Comparison of ENCODE assay signal across 8 cellular contexts in genomic region chr1:218345673-218346390, GRCh38. TPM values are rescaled to one million over a fixed set of nuclear protein-coding genes. Genes with fewer than 3 reads are reported as not detected.
A peak's percentile ranks its signal among the peaks of the same experiment; 100 is the strongest.
DNase-seq lines count a peak whose midpoint lies in the region; ATAC-seq and TF ChIP-seq lines count a peak whose summit lies in the region.

No MANE protein-coding gene starts in this region.

- no peak for TF ChIP-seq CTCF in CD4-positive, alpha-beta T cell (IDR thresholded peaks at IDR 0.05)
- no peak for TF ChIP-seq CTCF in glutamatergic neuron (IDR thresholded peaks at IDR 0.05; ENCODE audit: partially characterized antibody, unreplicated experiment)

- H3K36me3 Mint-ChIP-seq in CD4-positive, alpha-beta T cell (ENCODE audit: low read depth), result peaks cover 3% of the 10 kb centered on the region
- H3K36me3 Mint-ChIP-seq in activated T-helper 1 cell treated with anti-CD3 and anti-CD28 coated beads, Interleukin-12 subunit alpha, Interleukin-12 subunit beta, Interleukin-2, Interleukin-4 antibody, amounts not matched to agents 30 ng/mL and 10 ng/mL and 1 ng/mL, durations not matched to agents 14 hours and 24 hours and 36 hours (ENCODE audit: low read depth), result peaks cover 2% of the 10 kb centered on the region
- H3K36me3 Mint-ChIP-seq in glutamatergic neuron (ENCODE audit: unreplicated experiment), result no peaks in the 10 kb centered on the region

- H3K9me3 Mint-ChIP-seq in CD4-positive, alpha-beta T cell, result no peaks in the 10 kb centered on the region
- H3K9me3 Mint-ChIP-seq in activated T-helper 1 cell treated with anti-CD3 and anti-CD28 coated beads, Interleukin-12 subunit alpha, Interleukin-12 subunit beta, Interleukin-2, Interleukin-4 antibody, amounts not matched to agents 30 ng/mL and 10 ng/mL and 1 ng/mL, durations not matched to agents 14 hours and 24 hours and 36 hours, result no peaks in the 10 kb centered on the region
- peaks cover 7% of the 10 kb centered on the region for H3K9me3 Mint-ChIP-seq in glutamatergic neuron (ENCODE audit: unreplicated experiment)

- POLR2A ChIA-PET in CD4-positive, alpha-beta T cell (lab: Charles Lee), result interaction anchor here (1.6 kb wide), 1 partner anchor 829 kb away, joined by 5 read pairs; the partner anchor contains the start of gene LYPLAL1

- no peak overlapping the region for H3K27ac ChIP-seq in CD4-positive, alpha-beta T cell (ENCODE audit: low read depth, low read length)

- no peak overlapping the region for H3K4me3 Mint-ChIP-seq in CD4-positive, alpha-beta T cell
- peak overlapping the region; percentile 78 for H3K4me3 Mint-ChIP-seq in activated T-helper 1 cell treated with anti-CD3 and anti-CD28 coated beads, Interleukin-12 subunit alpha, Interleukin-12 subunit beta, Interleukin-2, Interleukin-4 antibody, amounts not matched to agents 30 ng/mL and 10 ng/mL and 1 ng/mL, durations not matched to agents 14 hours and 24 hours and 36 hours
- H3K4me3 Mint-ChIP-seq in glutamatergic neuron (ENCODE audit: unreplicated experiment), result peak overlapping the region; percentile 84

- intact Hi-C loops in CD4-positive, alpha-beta T cell (cut with DNase I, micrococcal nuclease), result no loop called here
- intact Hi-C loops in activated T-helper 1 cell treated with anti-CD3 and anti-CD28 coated beads, Interleukin-12 subunit alpha, Interleukin-12 subunit beta, Interleukin-2, Interleukin-4 antibody, amounts not matched to agents 30 ng/mL and 10 ng/mL and 1 ng/mL, durations not matched to agents 14 hours and 24 hours and 36 hours (cut with micrococcal nuclease), result loop anchor here (1.0 to 10.0 kb wide), 3 partner anchors 31 to 1319 kb away; no protein-coding TSS in a partner anchor

- ATAC-seq in CD4-positive, alpha-beta T cell (ENCODE audit: poor library complexity), result peak; percentile 73
- peak; percentile 55 for ATAC-seq in GM19025 (IDR thresholded peaks at IDR 0.05; ENCODE audit: low read depth, unreplicated experiment)
- peak; percentile 69 for ATAC-seq in HG03103 (IDR thresholded peaks at IDR 0.05; ENCODE audit: low read depth, unreplicated experiment)

- H3K9me3 ChIP-seq in CD4-positive, alpha-beta T cell (ENCODE audit: control insufficient read depth, low read length), result no peaks in the 10 kb centered on the region

- H3K4me1 Mint-ChIP-seq in CD4-positive, alpha-beta T cell (ENCODE audit: low read depth), result peaks cover 35% of the 10 kb centered on the region
- peaks cover 21% of the 10 kb centered on the region for H3K4me1 Mint-ChIP-seq in activated T-helper 1 cell treated with anti-CD3 and anti-CD28 coated beads, Interleukin-12 subunit alpha, Interleukin-12 subunit beta, Interleukin-2, Interleukin-4 antibody, amounts not matched to agents 30 ng/mL and 10 ng/mL and 1 ng/mL, durations not matched to agents 14 hours and 24 hours and 36 hours (ENCODE audit: low read depth)
- peaks cover 10% of the 10 kb centered on the region for H3K4me1 Mint-ChIP-seq in glutamatergic neuron (ENCODE audit: low read depth, unreplicated experiment)

- H3K27me3 ChIP-seq in CD4-positive, alpha-beta T cell (ENCODE audit: control insufficient read depth, insufficient read depth, low read length), result peaks cover 26% of the 10 kb centered on the region

- H3K27me3 Mint-ChIP-seq in CD4-positive, alpha-beta T cell, result peaks cover 47% of the 10 kb centered on the region
- peaks cover 59% of the 10 kb centered on the region for H3K27me3 Mint-ChIP-seq in activated T-helper 1 cell treated with anti-CD3 and anti-CD28 coated beads, Interleukin-12 subunit alpha, Interleukin-12 subunit beta, Interleukin-2, Interleukin-4 antibody, amounts not matched to agents 30 ng/mL and 10 ng/mL and 1 ng/mL, durations not matched to agents 14 hours and 24 hours and 36 hours (ENCODE audit: insufficient read depth)
- H3K27me3 Mint-ChIP-seq in glutamatergic neuron (ENCODE audit: unreplicated experiment), result peaks cover 6% of the 10 kb centered on the region

- CTCF ChIA-PET in CD4-positive, alpha-beta T cell (lab: Charles Lee), result no interaction called here

- peak overlapping the region; percentile 8 for H3K27ac Mint-ChIP-seq in CD4-positive, alpha-beta T cell
- no peak overlapping the region for H3K27ac Mint-ChIP-seq in activated T-helper 1 cell treated with anti-CD3 and anti-CD28 coated beads, Interleukin-12 subunit alpha, Interleukin-12 subunit beta, Interleukin-2, Interleukin-4 antibody, amounts not matched to agents 30 ng/mL and 10 ng/mL and 1 ng/mL, durations not matched to agents 14 hours and 24 hours and 36 hours
- H3K27ac Mint-ChIP-seq in glutamatergic neuron (ENCODE audit: unreplicated experiment), result peak overlapping the region; percentile 76

- DNase-seq in CD4-positive, alpha-beta T cell, result peak in 5 of 10 experiments; percentile 6 to 31 (median 15)
- DNase-seq in NCI-H446 treated with DMSO at 0.1 percent for 48 hours (lab: John Stamatoyannopoulos, UW), result peak; percentile 10
- DNase-seq in activated T-helper 1 cell treated with anti-CD3 and anti-CD28 coated beads, Interleukin-12 subunit alpha, Interleukin-12 subunit beta, Interleukin-2, Interleukin-4 antibody, amounts not matched to agents 30 ng/mL and 10 ng/mL and 1 ng/mL, durations not matched to agents 14 hours and 24 hours and 36 hours (ENCODE audit: low spot score), result no peak
- peak; percentile 77 for DNase-seq in glutamatergic neuron
- DNase-seq in nucleus accumbens (lab: John Stamatoyannopoulos, UW), result peak in 33 of 56 donors; percentile 23 to 70 (median 53)
- DNase-seq in NK-92 treated with Interleukin-12 subunit alpha and Interleukin-12 subunit beta, amount 100 ng/mL, for 24 hours (lab: John Stamatoyannopoulos, UW), result no peak

RNA-seq across cellular contexts. Expression of gene TGFB2, which starts 0.7 kb away (rescaled TPM):
- total RNA-seq in CD4-positive, alpha-beta T cell, result under 1 TPM; 0.11 TPM
- total RNA-seq in activated T-helper 1 cell treated with anti-CD3 and anti-CD28 coated beads, Interleukin-12 subunit alpha, Interleukin-12 subunit beta, Interleukin-2, Interleukin-4 antibody, amounts not matched to agents 30 ng/mL and 10 ng/mL and 1 ng/mL, durations not matched to agents 14 hours and 24 hours and 36 hours, result 0.07 TPM in 1 of 2 replicates, not detected in the other
- total RNA-seq in glutamatergic neuron (ENCODE audit: unreplicated experiment), result 2.0 TPM

Comparison
In these comparisons a context has a peak if more than half of its experiments do, and no peak if none do; other contexts are left out.
1. DNase-seq: peak in NCI-H446 treated with DMSO at 0.1 percent for 48 hours (single experiment), glutamatergic neuron (single experiment) and nucleus accumbens (33 of 56); none in activated T-helper 1 cell treated with anti-CD3 and anti-CD28 coated beads, Interleukin-12 subunit alpha, Interleukin-12 subunit beta, Interleukin-2, Interleukin-4 antibody, amounts not matched to agents 30 ng/mL and 10 ng/mL and 1 ng/mL, durations not matched to agents 14 hours and 24 hours and 36 hours (single experiment) and NK-92 treated with Interleukin-12 subunit alpha and Interleukin-12 subunit beta, amount 100 ng/mL, for 24 hours (single experiment).
2. Peak in every context shown above with its lines, with median percentiles within 50 percentile points of each other: ATAC-seq.